In genomic region chr6:12286381-12287132, GRCh38 we compare ENCODE assay signal across 14 cellular contexts. TPM values are rescaled to one million over a fixed set of nuclear protein-coding genes. Genes with fewer than 3 reads are reported as not detected.
DNase-seq lines count a peak whose midpoint lies in the region; ATAC-seq and TF ChIP-seq lines count a peak whose summit lies in the region.
"Had no signal": no experiment of that assay in that cellular context is flagged by ENCODE, and none has a peak within 500 bp of the region (broad histone marks: within the 10 kb centered on the region; RNA-seq: fewer than 3 reads in every experiment).

No MANE protein-coding gene starts in this region.

- H3K36me3 Mint-ChIP-seq in MCF 10A (ENCODE audit: insufficient read depth, unreplicated experiment): no peaks in the 10 kb centered on the region
- no peaks in the 10 kb centered on the region for H3K36me3 Mint-ChIP-seq in CD8-positive, alpha-beta memory T cell

- BruUV-seq in MCF 10A (replicated peaks; lab: Mats Ljungman, UMichigan): no TSS peak

- H3K9me3 Mint-ChIP-seq in MCF 10A (ENCODE audit: unreplicated experiment): no peaks in the 10 kb centered on the region
- no peaks in the 10 kb centered on the region for H3K9me3 Mint-ChIP-seq in CD8-positive, alpha-beta memory T cell
- H3K9me3 Mint-ChIP-seq: activated naive CD4-positive, alpha-beta T cell treated with anti-CD3 and anti-CD28 coated beads for 36 hours; nephron had no signal

- no peaks in the 10 kb centered on the region for H3K36me3 ChIP-seq in breast epithelium
- no peaks in the 10 kb centered on the region for H3K36me3 ChIP-seq in CD8-positive, alpha-beta memory T cell (ENCODE audit: insufficient read depth, low read length)
- H3K36me3 ChIP-seq: left ventricle myocardium inferior had no signal

- H3K4me3 Mint-ChIP-seq in MCF 10A (ENCODE audit: unreplicated experiment): peak overlapping the region; percentile 73
- H3K4me3 Mint-ChIP-seq in CD8-positive, alpha-beta memory T cell: no peak overlapping the region
- H3K4me3 Mint-ChIP-seq: activated naive CD4-positive, alpha-beta T cell treated with anti-CD3 and anti-CD28 coated beads for 36 hours; nephron had no signal

- no peak for TF ChIP-seq CTCF in MCF 10A (IDR thresholded peaks at IDR 0.05; ENCODE audit: unreplicated experiment)
- TF ChIP-seq CTCF in breast epithelium (IDR thresholded peaks at IDR 0.05): no peak

- no peak for TF ChIP-seq POLR2A in breast epithelium (IDR thresholded peaks at IDR 0.05)

- H3K27me3 Mint-ChIP-seq in MCF 10A (ENCODE audit: insufficient read depth, unreplicated experiment): no peaks in the 10 kb centered on the region
- H3K27me3 Mint-ChIP-seq in CD8-positive, alpha-beta memory T cell: peaks cover 17 to 47% of the 10 kb centered on the region in 2 donors

- peak overlapping the region; percentile 60 for H3K27ac Mint-ChIP-seq in MCF 10A (ENCODE audit: low read depth, unreplicated experiment)
- no peak overlapping the region for H3K27ac Mint-ChIP-seq in CD8-positive, alpha-beta memory T cell
- H3K27ac Mint-ChIP-seq: activated naive CD4-positive, alpha-beta T cell treated with anti-CD3 and anti-CD28 coated beads for 36 hours had no signal

- POLR2A ChIA-PET in MCF 10A (lab: Yijun Ruan, JAX): interaction anchor here (0.7 to 21.2 kb wide), 20 partner anchors 10 to 517 kb away, joined by 3 to 371 read pairs (median 3); no protein-coding TSS in a partner anchor
- POLR2A ChIA-PET in CD8-positive, alpha-beta memory T cell (lab: Charles Lee): no interaction called here

- ATAC-seq in sciatic nerve (no peak), HG02981 (IDR thresholded peaks at IDR 0.05; ENCODE audit: unreplicated experiment) (no peak)
- ATAC-seq: Right ventricle myocardium inferior had no signal

- H3K27me3 ChIP-seq in breast epithelium: peaks cover 0 to 4% of the 10 kb centered on the region in 2 donors
- peaks cover 10% of the 10 kb centered on the region for H3K27me3 ChIP-seq in CD8-positive, alpha-beta memory T cell (ENCODE audit: insufficient read depth, low read length, poor library complexity, severe bottlenecking)

- no peak overlapping the region for H3K27ac ChIP-seq in breast epithelium
- H3K27ac ChIP-seq in CD8-positive, alpha-beta memory T cell (ENCODE audit: low read depth, low read length): no peak overlapping the region
- H3K27ac ChIP-seq: left ventricle myocardium inferior had no signal

- CTCF ChIA-PET in MCF 10A (lab: Yijun Ruan, JAX): interaction anchor here (0.5 to 7.1 kb wide), 39 partner anchors 9 to 1753 kb away, joined by 3 to 70 read pairs (median 4); partner anchors contain the start of gene ADTRP
- CTCF ChIA-PET in CD8-positive, alpha-beta memory T cell (lab: Charles Lee): interaction anchor here (1.7 kb wide), 1 partner anchor 15 kb away, joined by 3 read pairs; no protein-coding TSS in a partner anchor

- H3K9me3 ChIP-seq in breast epithelium: no peaks in the 10 kb centered on the region
- H3K9me3 ChIP-seq in CD8-positive, alpha-beta memory T cell (ENCODE audit: low read length): no peaks in the 10 kb centered on the region
- H3K9me3 ChIP-seq: left ventricle myocardium inferior had no signal

- H3K4me1 ChIP-seq in breast epithelium: no peaks in the 10 kb centered on the region
- no peaks in the 10 kb centered on the region for H3K4me1 ChIP-seq in CD8-positive, alpha-beta memory T cell (ENCODE audit: insufficient read depth, low read length)

- DNase-seq in MCF 10A (ENCODE audit: unreplicated experiment) (peak; percentile 48), breast epithelium (ENCODE audit: low spot score in 2 of 2) (no peak), OCI-M1 (lab: John Stamatoyannopoulos, UW) (peak; percentile 44), iris pigment epithelial cell (ENCODE audit: low read depth) (peak; percentile 23), sciatic nerve (ENCODE audit: low spot score) (no peak), 8988T (no peak)
- DNase-seq in CD8-positive, alpha-beta memory T cell: no peak
- DNase-seq: activated naive CD4-positive, alpha-beta T cell treated with anti-CD3 and anti-CD28 coated beads for 36 hours; left ventricle myocardium inferior; NCI-H1694; NCI-H510A treated with DMSO at 0.1 percent for 48 hours had no signal

- no peak overlapping the region for H3K4me3 ChIP-seq in breast epithelium
- no peak overlapping the region for H3K4me3 ChIP-seq in CD8-positive, alpha-beta memory T cell (ENCODE audit: low read length)
- H3K4me3 ChIP-seq: left ventricle myocardium inferior had no signal

- intact Hi-C loops in MCF 10A (cut with micrococcal nuclease): loop anchor here (5.0 kb wide), 1 partner anchor 514 kb away; no protein-coding TSS in a partner anchor
- intact Hi-C loops in breast epithelium (cut with DNase I; ENCODE audit: low total_unique reads): no loop called here
- intact Hi-C loops in sciatic nerve (cut with DNase I): no loop called here

- H3K4me1 Mint-ChIP-seq in MCF 10A (ENCODE audit: insufficient read depth, unreplicated experiment): peaks cover 29% of the 10 kb centered on the region
- peaks cover 13 to 19% (median 19%) of the 10 kb centered on the region in 3 donors for H3K4me1 Mint-ChIP-seq in CD8-positive, alpha-beta memory T cell

RNA-seq across cellular contexts. Expression of gene EDN1, which starts 3.6 kb away (rescaled TPM):
- total RNA-seq in MCF 10A (2022) (1.2 and 2.7 TPM in 2 replicates), breast epithelium (10 to 100 TPM; 11.5 to 51.7 (median 36.8) TPM), sciatic nerve (35.0 TPM)
- under 1 TPM in 1 of 2 experiments, not detected in 1; 0.11 TPM for total RNA-seq in CD8-positive, alpha-beta memory T cell
- polyA plus RNA-seq in CD8-positive, alpha-beta memory T cell: not detected

Comparison
In these comparisons a context has a peak if more than half of its experiments do, and no peak if none do; other contexts are left out.
1. DNase-seq: peak in MCF 10A (single experiment), OCI-M1 (single experiment) and iris pigment epithelial cell (single experiment); none in breast epithelium (0 of 2), CD8-positive, alpha-beta memory T cell (0 of 5), sciatic nerve (single experiment) and 8988T (single experiment).